In genomic region chr6:21448485-21449109, GRCh38 we compare ENCODE assay signal across 34 cellular contexts.
DNase-seq lines count a peak whose midpoint lies in the region; ATAC-seq, FAIRE-seq and TF ChIP-seq lines count a peak whose summit lies in the region.
"Had no signal": no experiment of that assay in that cellular context is flagged by ENCODE, and none has a peak within 500 bp of the region (broad histone marks: within the 10 kb centered on the region; RNA-seq: fewer than 3 reads in every experiment).

No MANE protein-coding gene starts in this region.

- no TSS peak for BruUV-seq in HepG2 (replicated peaks; lab: Mats Ljungman, UMichigan)
- BruUV-seq in K562 (replicated peaks; lab: Mats Ljungman, UMichigan) = no TSS peak

- H3K4me2 ChIP-seq in HepG2 (ENCODE audit: low read depth, low read length) (no peak overlapping the region), GM23338 (no peak overlapping the region), K562 (ENCODE audit: insufficient read depth, low read length) (no peak overlapping the region)
- H3K4me2 ChIP-seq: A549; BLaER1; BLaER1 treated with 17β-estradiol and CSF1 and Interleukin-3, amounts not matched to agents 10 nM and 100 nM had no signal

- no peaks in the 10 kb centered on the region for H3K27me3 ChIP-seq in HepG2 (ENCODE audit: control insufficient read depth in 1 of 2, insufficient read depth in 2 of 2, low read length in 2 of 2)
- no peaks in the 10 kb centered on the region for H3K27me3 ChIP-seq in right lobe of liver
- H3K27me3 ChIP-seq in GM23338 (ENCODE audit: insufficient read depth) = no peaks in the 10 kb centered on the region
- H3K27me3 ChIP-seq in K562 (ENCODE audit: control insufficient read depth in 2 of 2, insufficient read depth in 2 of 2, low read length in 2 of 2) = peaks cover 2 to 5% of the 10 kb centered on the region in 2 experiments; a peak in 2 of 5 replicates
- H3K27me3 ChIP-seq: BE2C; BLaER1; BLaER1 treated with 17β-estradiol and CSF1 and Interleukin-3, amounts not matched to agents 10 nM and 100 nM had no signal

- no peaks in the 10 kb centered on the region for H3K9me3 Mint-ChIP-seq in GM23338
- H3K9me3 Mint-ChIP-seq: CD4-positive, alpha-beta memory T cell; CD4-positive, alpha-beta T cell; CD4-positive, CD25-positive, alpha-beta regulatory T cell; CD8-positive, alpha-beta memory T cell; CD8-positive, alpha-beta T cell had no signal

- no peaks in the 10 kb centered on the region for H3K27me3 Mint-ChIP-seq in GM23338 (ENCODE audit: insufficient read depth, low read depth, poor library complexity)

- POLR2A ChIA-PET in HepG2 (lab: Yijun Ruan, JAX) (no interaction called here), K562 (lab: Yijun Ruan, JAX) (no interaction called here)

- H3K9me3 ChIP-seq in HepG2 (ENCODE audit: low read length) (no peaks in the 10 kb centered on the region), right lobe of liver (no peaks in the 10 kb centered on the region), K562 (replicated peaks; ENCODE audit: control insufficient read depth, insufficient read depth, low read depth, low read length) (no peaks in the 10 kb centered on the region)
- H3K9me3 ChIP-seq: A549, BE2C, Caco-2 had no signal

- H3K4me3 ChIP-seq in HepG2 (replicated peaks in 1 of 3; ENCODE audit: insufficient read depth in 1 of 3, low read depth in 2 of 3, low read length in 3 of 3) (no peak overlapping the region), right lobe of liver (no peak overlapping the region), GM23338 (no peak overlapping the region), K562 (no peak overlapping the region)
- H3K4me3 ChIP-seq: A549; BLaER1; BLaER1 treated with 17β-estradiol and CSF1 and Interleukin-3, amounts not matched to agents 10 nM and 100 nM had no signal

- no peaks in the 10 kb centered on the region for H3K36me3 Mint-ChIP-seq in GM23338 (ENCODE audit: low read depth)
- H3K36me3 Mint-ChIP-seq: CD14-positive monocyte; CD4-positive, alpha-beta memory T cell; CD4-positive, CD25-positive, alpha-beta regulatory T cell; CD8-positive, alpha-beta memory T cell; CD8-positive, alpha-beta T cell had no signal

- ATAC-seq in HepG2 (no peak), right lobe of liver (no peak), GM23338 (no peak), K562 (no peak), left ventricle myocardium superior (no peak)
- ATAC-seq: A549; CD8-positive, alpha-beta T cell had no signal

- CTCF ChIA-PET in HepG2 (lab: Yijun Ruan, JAX; ENCODE audit: low intra/inter-chr PET ratio, low total read pairs) = no interaction called here
- CTCF ChIA-PET in K562 (lab: Yijun Ruan, JAX; ENCODE audit: low intra/inter-chr PET ratio) = no interaction called here

- in situ Hi-C loops in HepG2 (cut with HindIII; ENCODE audit: extremely low pct_ligation_motif_present, low pct_unique_long_range_greater_than_20kb) = no loop called here
- in situ Hi-C loops in K562 (cut with MboI) = no loop called here

- WGBS in HepG2 (ENCODE audit: low lambda C conversion rate) = 79% methylated on average over 1 of the region's 1 CpG
- WGBS in right lobe of liver (ENCODE audit: insufficient coverage, low coverage, low lambda C conversion rate, missing lambda C conversion rate) = 50% methylated on average over 1 of the region's 1 CpG
- 0% methylated on average over 1 of the region's 1 CpG for WGBS in K562 (ENCODE audit: insufficient coverage, low coverage, missing lambda C conversion rate)

- H4K20me1 ChIP-seq in HepG2 (ENCODE audit: insufficient read depth, low read length) = no peaks in the 10 kb centered on the region
- no peaks in the 10 kb centered on the region for H4K20me1 ChIP-seq in GM23338 (replicated peaks; ENCODE audit: insufficient read depth)
- no peaks in the 10 kb centered on the region for H4K20me1 ChIP-seq in K562 (replicated peaks; ENCODE audit: control insufficient read depth, insufficient read depth, low read length)
- H4K20me1 ChIP-seq: BLaER1; BLaER1 treated with 17β-estradiol and CSF1 and Interleukin-3, amounts not matched to agents 10 nM and 100 nM had no signal

- no peaks in the 10 kb centered on the region for H3K36me3 ChIP-seq in HepG2 (replicated peaks in 1 of 2; ENCODE audit: control insufficient read depth in 1 of 2, insufficient read depth in 2 of 2, low read length in 2 of 2)
- H3K36me3 ChIP-seq in right lobe of liver = no peaks in the 10 kb centered on the region
- no peaks in the 10 kb centered on the region for H3K36me3 ChIP-seq in GM23338 (ENCODE audit: insufficient read depth)
- no peaks in the 10 kb centered on the region for H3K36me3 ChIP-seq in K562 (ENCODE audit: control insufficient read depth, insufficient read depth, low read length)
- H3K36me3 ChIP-seq: BE2C; BLaER1; BLaER1 treated with 17β-estradiol and CSF1 and Interleukin-3, amounts not matched to agents 10 nM and 100 nM had no signal

- no peaks in the 10 kb centered on the region for H3K9me2 ChIP-seq in GM23338 (ENCODE audit: insufficient read depth)

- no peak for TF ChIP-seq RAD21 in HepG2 (CRISPR knock-in tag; IDR thresholded peaks at IDR 0.05)
- no peak for TF ChIP-seq RAD21 in K562 (CRISPR knock-in tag; conservative IDR thresholded peaks at IDR 0.05 in 1 of 2, IDR thresholded peaks at IDR 0.05 in 1 of 2)

- H3K4me1 ChIP-seq in HepG2 (ENCODE audit: insufficient read depth, low read length) = peaks cover 41% of the 10 kb centered on the region
- no peaks in the 10 kb centered on the region for H3K4me1 ChIP-seq in right lobe of liver
- H3K4me1 ChIP-seq in GM23338 (ENCODE audit: insufficient read depth) = no peaks in the 10 kb centered on the region
- no peaks in the 10 kb centered on the region for H3K4me1 ChIP-seq in K562 (replicated peaks in 1 of 2; ENCODE audit: control insufficient read depth in 2 of 2, insufficient read depth in 2 of 2, low read length in 2 of 2)
- H3K4me1 ChIP-seq: A549, BE2C had no signal

- no peak for DNase-seq in HepG2 (ENCODE audit: low spot score)
- no peak for DNase-seq in right lobe of liver
- no peak for DNase-seq in GM23338 (ENCODE audit: low spot score)
- no peak for DNase-seq in K562 (ENCODE audit: extremely low read depth in 1 of 4, low spot score in 3 of 4)
- no peak for DNase-seq in left ventricle myocardium superior
- DNase-seq in RPMI8226 = no peak
- DNase-seq: 8988T; ACHN; AML-193; BE2C; C1 segment of cervical spinal cord; Caco-2; Calu3; CD4-positive, alpha-beta memory T cell; CD4-positive, alpha-beta T cell; CD4-positive, CD25-positive, alpha-beta regulatory T cell; CD8-positive, alpha-beta memory T cell; CD8-positive, alpha-beta T cell; COR-L47; DMS 273 treated with DMSO at 0.1 percent for 48 hours; DMS153; DMS53; DMS79; DMS79 treated with DMSO at 0.1 percent for 48 hours; DND-41; EL had no signal

- H3K4me3 Mint-ChIP-seq in GM23338 = no peak overlapping the region
- H3K4me3 Mint-ChIP-seq: B cell; CD4-positive, alpha-beta memory T cell; CD4-positive, alpha-beta T cell; CD4-positive, CD25-positive, alpha-beta regulatory T cell; CD8-positive, alpha-beta memory T cell; CD8-positive, alpha-beta T cell had no signal

- H2AFZ ChIP-seq in HepG2 (ENCODE audit: low read length) = no peak overlapping the region
- H2AFZ ChIP-seq in GM23338 = 0 out of 2 replicates have a peak overlapping the region, but pooled peaks have one; percentile 43
- no peak overlapping the region for H2AFZ ChIP-seq in K562 (ENCODE audit: low read depth, low read length)

- intact Hi-C loops in HepG2 (cut with micrococcal nuclease; ENCODE audit: unreplicated experiment) = no loop called here
- intact Hi-C loops in right lobe of liver (cut with DNase I) = no loop called here
- intact Hi-C loops in K562 (cut with micrococcal nuclease) = no loop called here
- intact Hi-C loops in left ventricle myocardium superior (cut with micrococcal nuclease) = no loop called here

- H3K27ac ChIP-seq in HepG2 (ENCODE audit: extremely low read length, insufficient read depth, low read length) = no peak overlapping the region
- H3K27ac ChIP-seq in right lobe of liver = no peak overlapping the region
- no peak overlapping the region for H3K27ac ChIP-seq in GM23338 (ENCODE audit: low read depth)
- no peak overlapping the region for H3K27ac ChIP-seq in K562 (ENCODE audit: extremely low read depth, low read depth, low read length)
- H3K27ac ChIP-seq: 22Rv1; A549; BLaER1; BLaER1 treated with 17β-estradiol and CSF1 and Interleukin-3, amounts not matched to agents 10 nM and 100 nM; C4-2B had no signal

- no peak overlapping the region for H3K27ac Mint-ChIP-seq in GM23338
- H3K27ac Mint-ChIP-seq: B cell; CD14-positive monocyte; CD4-positive, alpha-beta memory T cell; CD4-positive, alpha-beta T cell; CD4-positive, CD25-positive, alpha-beta regulatory T cell; CD8-positive, alpha-beta memory T cell; CD8-positive, alpha-beta T cell had no signal

- FAIRE-seq in HepG2 (lab: Jason Lieb, UNC) = no peak
- no peak for FAIRE-seq in K562 (lab: Jason Lieb, UNC)
- FAIRE-seq: A204.1, A549 had no signal

- H3K79me2 ChIP-seq in HepG2 (ENCODE audit: insufficient read depth, low read length) = no peaks in the 10 kb centered on the region
- no peaks in the 10 kb centered on the region for H3K79me2 ChIP-seq in GM23338 (replicated peaks; ENCODE audit: insufficient read depth)
- H3K79me2 ChIP-seq in K562 (ENCODE audit: control insufficient read depth, insufficient read depth, low read length) = no peaks in the 10 kb centered on the region

- TF ChIP-seq POLR2A in HepG2 (IDR thresholded peaks at IDR 0.05; ENCODE audit: insufficient read depth in 1 of 2, low read depth in 2 of 2, low read length in 2 of 2) (no peak), right lobe of liver (IDR thresholded peaks at IDR 0.05) (no peak), K562 (conservative IDR thresholded peaks at IDR 0.05) (no peak)

- H3K4me1 Mint-ChIP-seq in GM23338 = no peaks in the 10 kb centered on the region
- H3K4me1 Mint-ChIP-seq: B cell; CD4-positive, alpha-beta memory T cell; CD4-positive, CD25-positive, alpha-beta regulatory T cell; CD8-positive, alpha-beta memory T cell had no signal

- H3K9ac ChIP-seq in HepG2 (ENCODE audit: insufficient read depth, low read depth, low read length) (no peak overlapping the region), K562 (ENCODE audit: insufficient read depth in 1 of 2, low read depth in 2 of 2, low read length in 2 of 2) (no peak overlapping the region)
- H3K9ac ChIP-seq: BLaER1; BLaER1 treated with 17β-estradiol and CSF1 and Interleukin-3, amounts not matched to agents 10 nM and 100 nM had no signal

- TF ChIP-seq EP300 in HepG2 (IDR thresholded peaks at IDR 0.05; ENCODE audit: low read depth in 2 of 2, low read length in 2 of 2) (no peak), HepG2 (CRISPR knock-in tag; IDR thresholded peaks at IDR 0.05; ENCODE audit: borderline replicate concordance) (no peak), K562 (IDR thresholded peaks at IDR 0.05; ENCODE audit: low read length) (no peak)

- no peak for TF ChIP-seq CTCF in HepG2 (CRISPR knock-in tag; IDR thresholded peaks at IDR 0.05)
- TF ChIP-seq CTCF in right lobe of liver (IDR thresholded peaks at IDR 0.05) = no peak
- no peak for TF ChIP-seq CTCF in GM23338 (conservative IDR thresholded peaks at IDR 0.05; ENCODE audit: low read depth in 2 of 2)
- no peak for TF ChIP-seq CTCF in K562 (IDR thresholded peaks at IDR 0.05 in 2 of 3, conservative IDR thresholded peaks at IDR 0.05 in 1 of 3; ENCODE audit: insufficient read depth in 2 of 3, low read depth in 1 of 3, low read length in 3 of 3)

- H3K9me1 ChIP-seq in K562 (ENCODE audit: control insufficient read depth, insufficient read depth, low read length) = no peaks in the 10 kb centered on the region

- no peaks in the 10 kb centered on the region for H3F3A ChIP-seq in GM23338 (replicated peaks; ENCODE audit: low read depth)

TF ChIP-seq in K562, 482 proteins besides CTCF, POLR2A, EP300 and RAD21 (continues in another document):
- no peak for TF ChIP-seq POLR2AphosphoS2 (IDR thresholded peaks at IDR 0.05; ENCODE audit: low read length)

Comparison
In these comparisons a context has a peak if more than half of its experiments do, and no peak if none do; other contexts are left out.
1. Of the 241 proteins assayed by ChIP-seq in both HepG2 and K562: peak only in HepG2: none; only in K562: PCBP2; in both: HNRNPK and PCBP1; in neither: 238.